14 cellular contexts compared by ENCODE assay signal in genomic region chr4:17690898-17691297, GRCh38.
"Had no signal": no experiment of that assay in that cellular context is flagged by ENCODE, and none has a peak within 500 bp of the region (broad histone marks: within the 10 kb centered on the region; RNA-seq: fewer than 3 reads in every experiment).

No MANE protein-coding gene starts in this region.

- H3K4me3 ChIP-seq: cardiac muscle cell, spleen, thoracic aorta, upper lobe of left lung had no signal

- H3K36me3 ChIP-seq: cardiac muscle cell, spleen, thoracic aorta, upper lobe of left lung had no signal

- H3K27me3 ChIP-seq: cardiac muscle cell, spleen, upper lobe of left lung had no signal

- DNase-seq: activated CD4-positive, alpha-beta memory T cell treated with anti-CD3 and anti-CD28 coated beads for 36 hours; activated CD4-positive, alpha-beta T cell treated with anti-CD3 and anti-CD28 coated beads for 36 hours; activated T-cell treated with anti-CD3 and anti-CD28 coated beads for 4 hours; effector CD8-positive, alpha-beta T cell; left ventricle myocardium superior; naive thymus-derived CD8-positive, alpha-beta T cell; spleen; stimulated activated naive B cell treated with anti-CD40 and anti-IgM and Interleukin-4, amounts not matched to agents 10 μg/mL and 1 μg/mL and 100 μg/mL, for 72 hours had no signal

- H2AFZ ChIP-seq: parathyroid adenoma had no signal

- H3K79me2 ChIP-seq: parathyroid adenoma had no signal

- ATAC-seq: activated CD4-positive, alpha-beta T cell treated with anti-CD3 and anti-CD28 coated beads for 36 hours; left ventricle myocardium superior; naive thymus-derived CD8-positive, alpha-beta T cell; stimulated activated naive B cell treated with anti-CD40 and anti-IgM and Interleukin-4, amounts not matched to agents 10 μg/mL and 1 μg/mL and 100 μg/mL, for 72 hours; WTC11 had no signal

- FAIRE-seq: TTC549 had no signal

- H3K9me3 ChIP-seq: spleen, thoracic aorta, upper lobe of left lung had no signal

- H3K27ac ChIP-seq: cardiac muscle cell, parathyroid adenoma, spleen, thoracic aorta, upper lobe of left lung had no signal

- H3K4me1 ChIP-seq: spleen, upper lobe of left lung had no signal

- H3K9ac ChIP-seq: parathyroid adenoma had no signal
